Comparison of ENCODE assay signal across 1 cellular context in genomic region chr10:72320676-72321247, GRCh38.
TF ChIP-seq lines count a peak whose summit lies in the region.

No MANE protein-coding gene starts in this region.

TF ChIP-seq in H1, 55 proteins besides CTCF, POLR2A, EP300 and RAD21 (continued from another document):
- TF ChIP-seq ATF3 (IDR thresholded peaks at IDR 0.05; ENCODE audit: insufficient read depth, low read depth, low read length) (0 out of 2 replicates have a peak, but pooled peaks have one; percentile 43), TAF1 (IDR thresholded peaks at IDR 0.05; ENCODE audit: low read depth, low read length) (peak; percentile 64), JUND (IDR thresholded peaks at IDR 0.05; ENCODE audit: low read length) (0 out of 2 replicates have a peak, but pooled peaks have one; percentile 63), CEBPB (IDR thresholded peaks at IDR 0.05; ENCODE audit: low read depth, low read length) (peak; percentile 98)
